ENCODE assay signal across 18 cellular contexts in the genomic region with DNA sequence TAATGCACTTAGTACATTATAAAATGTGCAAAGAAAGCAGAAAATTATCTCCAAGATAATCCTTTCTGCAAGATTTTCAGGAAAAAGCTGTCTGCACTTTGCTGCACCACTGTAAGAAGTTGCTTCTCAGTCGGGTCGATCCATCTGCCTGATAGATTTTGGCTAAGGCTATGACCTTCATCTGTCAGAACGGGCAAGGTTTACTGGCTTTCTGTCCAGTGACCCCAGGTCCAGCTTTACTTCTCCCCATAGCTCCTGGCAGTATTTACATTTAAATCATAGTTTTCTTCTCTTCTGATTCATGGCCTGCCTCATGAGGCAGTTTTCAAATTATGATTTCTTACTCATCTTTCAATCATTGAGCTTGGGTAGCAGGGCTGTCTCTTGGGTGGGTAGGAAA.
"Had no signal": no experiment of that assay in that cellular context is flagged by ENCODE, and none has a peak within 500 bp of the region (broad histone marks: within the 10 kb centered on the region; RNA-seq: fewer than 3 reads in every experiment).

No MANE protein-coding gene starts in this region.

- H3K36me3 Mint-ChIP-seq: naive thymus-derived CD8-positive, alpha-beta T cell; neural progenitor cell had no signal

- H3K4me2 ChIP-seq: neural progenitor cell had no signal

- H3K9me3 ChIP-seq: pancreas, stomach had no signal

- H3K27me3 Mint-ChIP-seq: progenitor cell of endocrine pancreas had no signal

- H3K4me1 ChIP-seq: pancreas, stomach had no signal

- H3K27ac ChIP-seq: coronary artery, neural progenitor cell, pancreas, skin epidermis, stomach had no signal

- H3K9ac ChIP-seq: neural progenitor cell had no signal

- H3K27me3 ChIP-seq: neural progenitor cell, pancreas, stomach had no signal

- DNase-seq: caudate nucleus; effector CD8-positive, alpha-beta T cell; glutamatergic neuron; immature natural killer cell; kidney; left cardiac atrium; left ventricle myocardium superior; naive thymus-derived CD8-positive, alpha-beta T cell; nucleus accumbens; pancreas; stimulated activated naive CD4-positive, alpha-beta T cell; stomach; trophoblast cell had no signal

- H3K4me3 ChIP-seq: coronary artery, neural progenitor cell, pancreas, skin epidermis, stomach had no signal

- H2AFZ ChIP-seq: neural progenitor cell had no signal

- H3K36me3 ChIP-seq: neural progenitor cell, pancreas, stomach had no signal

- H3K27ac Mint-ChIP-seq: immature natural killer cell; naive thymus-derived CD8-positive, alpha-beta T cell; neural progenitor cell; progenitor cell of endocrine pancreas had no signal

- H3K4me3 Mint-ChIP-seq: immature natural killer cell; naive thymus-derived CD8-positive, alpha-beta T cell; neural progenitor cell had no signal

- H3K4me1 Mint-ChIP-seq: immature natural killer cell; naive thymus-derived CD8-positive, alpha-beta T cell had no signal

- ATAC-seq: left cardiac atrium; naive thymus-derived CD8-positive, alpha-beta T cell; pancreas; sciatic nerve had no signal

- H3K9me3 Mint-ChIP-seq: neural progenitor cell had no signal
